ENCODE assay signal across 8 cellular contexts in the genomic region with DNA sequence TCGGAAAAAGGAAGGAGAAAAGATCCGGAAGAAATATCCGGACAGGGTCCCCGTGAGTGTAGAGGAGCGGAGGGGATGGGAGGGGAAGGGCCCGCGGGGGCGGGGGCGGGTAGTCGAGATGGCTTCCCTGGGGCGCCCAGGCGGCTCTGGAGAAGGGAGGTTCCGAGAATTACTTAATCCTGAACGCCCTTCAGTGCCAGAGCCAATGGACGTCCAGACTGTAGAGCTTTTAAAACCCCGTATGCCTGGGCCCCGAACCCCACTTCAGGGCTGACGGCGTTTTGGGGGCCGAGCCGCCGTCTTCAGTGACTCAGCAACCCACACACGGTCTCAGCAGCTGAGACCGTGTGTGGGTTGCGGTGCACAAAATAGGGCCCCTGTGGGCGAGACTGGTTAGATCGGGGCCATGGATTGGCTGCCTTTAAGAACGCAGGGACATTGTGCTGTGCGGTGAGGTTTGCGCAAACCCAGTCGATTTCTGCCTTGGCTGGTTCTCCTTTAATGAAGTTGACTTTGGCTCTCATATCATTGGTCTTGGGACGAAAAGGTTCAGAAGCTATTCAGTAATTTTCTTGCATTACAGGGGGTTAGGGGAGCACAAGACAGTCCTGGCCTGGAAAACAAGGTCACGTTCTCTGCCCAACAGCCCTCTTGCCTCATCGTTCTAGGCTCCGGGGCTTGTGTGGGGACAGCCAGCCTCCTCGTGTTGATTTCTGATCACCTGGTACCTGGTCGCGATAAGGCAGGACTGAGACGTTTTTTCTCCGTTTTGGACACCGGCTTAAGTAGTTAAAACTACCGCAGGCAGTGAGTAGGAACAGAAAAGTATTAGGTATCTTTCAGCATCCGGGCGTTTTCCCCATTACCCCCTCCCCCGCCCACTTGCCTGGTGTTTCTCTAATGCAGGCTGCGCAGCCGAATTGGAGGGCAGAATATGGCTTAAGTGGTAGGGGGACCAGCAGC. TPM values are rescaled to one million over a fixed set of nuclear protein-coding genes. Genes with fewer than 3 reads are reported as not detected.
DNase-seq lines count a peak whose midpoint lies in the region; ATAC-seq and TF ChIP-seq lines count a peak whose summit lies in the region.

No MANE protein-coding gene starts in this region.

- CTCF ChIA-PET in T-cell (lab: Charles Lee): interaction anchor here (0.6 to 1.0 kb wide), 5 partner anchors 17 to 537 kb away, joined by 3 to 5 read pairs (median 4); no protein-coding TSS in a partner anchor

- H3K27ac Mint-ChIP-seq in T-cell: peak overlapping the region; percentile 91 to 94

- TF ChIP-seq CTCF in tibial nerve (IDR thresholded peaks at IDR 0.05): peak in 2 of 5 experiments; percentile 17 to 18

- peak; percentile 30 to 62 for TF ChIP-seq POLR2A in tibial nerve (IDR thresholded peaks at IDR 0.05)

- H3K36me3 ChIP-seq in adipocyte (ENCODE audit: control insufficient read depth, insufficient read depth, low read length, severe bottlenecking) (peaks cover 3% of the 10 kb centered on the region), tibial nerve (peaks cover 0 to 14% (median 5%) of the 10 kb centered on the region in 3 donors)

- H3K4me1 ChIP-seq in adipocyte (ENCODE audit: control insufficient read depth, insufficient read depth, low read length) (peaks cover 16% of the 10 kb centered on the region), tibial nerve (peaks cover 0 to 31% (median 2%) of the 10 kb centered on the region in 4 donors)

- H3K4me3 Mint-ChIP-seq in T-cell: peak overlapping the region; percentile 94 to 95 (median 94)

- peak overlapping the region; percentile 97 for H3K9ac ChIP-seq in adipocyte (ENCODE audit: low read length)

- peak overlapping the region; percentile 97 to 100 (median 100) for H3K27ac ChIP-seq in tibial nerve

- no peaks in the 10 kb centered on the region for H3K27me3 Mint-ChIP-seq in T-cell

- H3K9me3 ChIP-seq in adipocyte (ENCODE audit: control insufficient read depth, low read length): no peaks in the 10 kb centered on the region
- no peaks in the 10 kb centered on the region for H3K9me3 ChIP-seq in tibial nerve

- H3K4me3 ChIP-seq in adipocyte (ENCODE audit: low read length): peak overlapping the region; percentile 99
- peak overlapping the region; percentile 71 to 97 (median 86) for H3K4me3 ChIP-seq in tibial nerve

- H3K4me1 Mint-ChIP-seq in T-cell: peaks cover 24 to 32% (median 27%) of the 10 kb centered on the region in 3 donors

- TF ChIP-seq EP300 in tibial nerve (IDR thresholded peaks at IDR 0.05): peak; percentile 75 to 92

- 1% methylated on average over 39 to 40 of the region's 47 CpGs for WGBS in tibial nerve, 2 donors

- POLR2A ChIA-PET in T-cell (lab: Charles Lee): interaction anchor here (0.6 to 2.2 kb wide), 17 partner anchors 10 to 455 kb away, joined by 3 to 14 read pairs (median 4); a partner anchor contains a TSS

- no peaks in the 10 kb centered on the region for H3K9me3 Mint-ChIP-seq in T-cell

- peak in 12 of 14 donors; percentile 62 to 87 (median 79) for DNase-seq in C1 segment of cervical spinal cord (lab: John Stamatoyannopoulos, UW)
- peak; percentile 42 for DNase-seq in HuH-7 (ENCODE audit: low spot score)
- peak; percentile 38 to 85 (median 78) for DNase-seq in T-cell
- peak; percentile 90 for DNase-seq in adipocyte (ENCODE audit: low read depth)
- DNase-seq in left cardiac atrium: peak; percentile 84
- peak; percentile 74 for DNase-seq in pons (ENCODE audit: low spot score)
- peak; percentile 70 to 80 for DNase-seq in tibial nerve (ENCODE audit: low spot score in 2 of 2)

- peak; percentile 19 for ATAC-seq in GM19438 (IDR thresholded peaks at IDR 0.05; ENCODE audit: low read depth, unreplicated experiment)
- peak; percentile 51 to 68 (median 60) for ATAC-seq in T-cell (replicated peaks in 1 of 4)
- ATAC-seq in left cardiac atrium: peak; percentile 62 to 69

- intact Hi-C loops in left cardiac atrium (cut with DNase I): no loop called here

- peaks cover 7% of the 10 kb centered on the region for H3K36me3 Mint-ChIP-seq in T-cell

- no peaks in the 10 kb centered on the region for H3K27me3 ChIP-seq in adipocyte (replicated peaks; ENCODE audit: control insufficient read depth, insufficient read depth, low read length)
- no peaks in the 10 kb centered on the region for H3K27me3 ChIP-seq in tibial nerve

RNA-seq across cellular contexts. Expression of a gene that starts 0.8 kb away (rescaled TPM):
- total RNA-seq in T-cell (100 to 1,000 TPM in 2 of 5 donors, 10 to 100 TPM in 3; 46.7 to 129 (median 53.7) TPM), left cardiac atrium (100 to 1,000 TPM; 167 to 280 TPM), tibial nerve (100 to 1,000 TPM; 116 to 168 (median 160) TPM)

RNA-seq across cellular contexts. Expression of a gene that starts 34.6 kb away (rescaled TPM):
- total RNA-seq in T-cell (not detected), left cardiac atrium (not detected), tibial nerve (under 1 TPM in 1 of 4 donors, not detected in 3; 0.21 TPM)

RNA-seq across cellular contexts. Expression of a gene that starts 41.5 kb away (rescaled TPM):
- total RNA-seq in T-cell (under 1 TPM in 3 of 5 donors, not detected in 2; 0.12 to 0.60 (median 0.33) TPM), left cardiac atrium (under 1 TPM in 1 of 2 donors, not detected in 1; 0.60 TPM), tibial nerve (10 to 100 TPM in 1 of 4 donors, 1 to 10 TPM in 2, under 1 TPM in 1; 0.84 to 18.1 (median 2.2) TPM)

Comparison
In these comparisons a context has a peak if more than half of its experiments do, and no peak if none do; other contexts are left out.
1. Peak in every context shown above with its lines: DNase-seq, ATAC-seq, H3K4me3 ChIP-seq and H3K27ac ChIP-seq.